Comparison of ENCODE assay signal across 8 cellular contexts in the genomic region with DNA sequence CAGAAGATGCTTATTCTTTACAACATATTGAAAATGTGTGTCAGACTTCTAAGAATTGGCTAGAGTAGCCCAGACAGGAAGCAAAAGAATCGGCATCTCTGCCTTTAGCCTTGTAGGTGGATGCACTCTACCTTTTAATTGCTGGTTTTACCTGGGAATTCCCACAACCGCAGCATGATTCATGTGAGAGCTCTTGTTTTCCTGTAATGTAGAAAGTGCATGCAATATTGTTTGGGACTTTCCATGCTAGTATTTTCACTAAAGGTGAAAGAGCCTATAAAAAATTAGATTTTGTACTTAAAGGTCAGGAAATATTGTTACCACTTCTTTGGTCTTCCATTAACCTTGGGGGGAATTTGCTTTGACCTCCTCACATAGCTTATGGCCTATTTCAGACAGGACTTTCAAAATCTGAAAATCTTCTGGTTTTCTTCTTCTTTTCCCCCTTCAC.
DNase-seq lines count a peak whose midpoint lies in the region; ATAC-seq and TF ChIP-seq lines count a peak whose summit lies in the region.

No MANE protein-coding gene starts in this region.

- intact Hi-C loops in left colon (cut with DNase I, micrococcal nuclease) (no loop called here), thyroid gland (cut with DNase I) (no loop called here), cardiac septum (cut with DNase I) (no loop called here)

- peak; percentile 77 for ATAC-seq in GM18873 (IDR thresholded peaks at IDR 0.05; ENCODE audit: low FRiP score, unreplicated experiment)
- peak; percentile 57 for ATAC-seq in GM21786 (IDR thresholded peaks at IDR 0.05; ENCODE audit: unreplicated experiment)
- peak; percentile 90 for ATAC-seq in left colon
- no peak for ATAC-seq in SK-N-SH treated with all-trans-retinoic acid at 6 μM for 48 hours

- no peak for TF ChIP-seq CTCF in thyroid gland (IDR thresholded peaks at IDR 0.05)
- TF ChIP-seq CTCF in right atrium auricular region (IDR thresholded peaks at IDR 0.05): no peak

- H3K4me3 ChIP-seq in thyroid gland (replicated peaks in 1 of 3) (no peak overlapping the region), right atrium auricular region (no peak overlapping the region)

- H3K4me1 ChIP-seq in thyroid gland: no peaks in the 10 kb centered on the region
- H3K4me1 ChIP-seq in right atrium auricular region: peaks cover 0 to 17% of the 10 kb centered on the region in 2 donors

- no peaks in the 10 kb centered on the region for H3K27me3 ChIP-seq in thyroid gland
- no peaks in the 10 kb centered on the region for H3K27me3 ChIP-seq in right atrium auricular region

- DNase-seq in M059J (ENCODE audit: low read depth) (peak; percentile 36), left colon (no peak), thyroid gland (no peak), right atrium auricular region (ENCODE audit: low spot score) (no peak), cardiac septum (ENCODE audit: low spot score) (no peak)

- 58 to 75% methylated on average over 2 of the region's 2 CpGs for WGBS in thyroid gland, 2 donors

- H3K36me3 ChIP-seq in thyroid gland (no peaks in the 10 kb centered on the region), right atrium auricular region (no peaks in the 10 kb centered on the region)

- no peak for TF ChIP-seq POLR2A in thyroid gland (IDR thresholded peaks at IDR 0.05)

- H3K27ac ChIP-seq in thyroid gland (no peak overlapping the region), right atrium auricular region (no peak overlapping the region)

- no peaks in the 10 kb centered on the region for H3K9me3 ChIP-seq in thyroid gland
- H3K9me3 ChIP-seq in right atrium auricular region: no peaks in the 10 kb centered on the region

TF ChIP-seq in SK-N-SH treated with all-trans-retinoic acid at 6 μM for 48 hours, 23 proteins besides CTCF, POLR2A, EP300 and RAD21:
- TF ChIP-seq TOX (CRISPR knock-in tag; IDR thresholded peaks at IDR 0.05; ENCODE audit: borderline replicate concordance): no peak
- TF ChIP-seq GLIS3 (CRISPR knock-in tag; IDR thresholded peaks at IDR 0.05): no peak
- TF ChIP-seq, protein P1, sequence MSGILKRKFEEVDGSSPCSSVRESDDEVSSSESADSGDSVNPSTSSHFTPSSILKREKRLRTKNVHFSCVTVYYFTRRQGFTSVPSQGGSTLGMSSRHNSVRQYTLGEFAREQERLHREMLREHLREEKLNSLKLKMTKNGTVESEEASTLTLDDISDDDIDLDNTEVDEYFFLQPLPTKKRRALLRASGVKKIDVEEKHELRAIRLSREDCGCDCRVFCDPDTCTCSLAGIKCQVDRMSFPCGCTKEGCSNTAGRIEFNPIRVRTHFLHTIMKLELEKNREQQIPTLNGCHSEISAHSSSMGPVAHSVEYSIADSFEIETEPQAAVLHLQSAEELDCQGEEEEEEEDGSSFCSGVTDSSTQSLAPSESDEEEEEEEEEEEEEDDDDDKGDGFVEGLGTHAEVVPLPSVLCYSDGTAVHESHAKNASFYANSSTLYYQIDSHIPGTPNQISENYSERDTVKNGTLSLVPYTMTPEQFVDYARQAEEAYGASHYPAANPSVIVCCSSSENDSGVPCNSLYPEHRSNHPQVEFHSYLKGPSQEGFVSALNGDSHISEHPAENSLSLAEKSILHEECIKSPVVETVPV (CRISPR knock-in tag; IDR thresholded peaks at IDR 0.05): no peak
- no peak for TF ChIP-seq ARNTL (CRISPR knock-in tag; IDR thresholded peaks at IDR 0.05; ENCODE audit: borderline replicate concordance, low read depth)
- TF ChIP-seq, protein P2, sequence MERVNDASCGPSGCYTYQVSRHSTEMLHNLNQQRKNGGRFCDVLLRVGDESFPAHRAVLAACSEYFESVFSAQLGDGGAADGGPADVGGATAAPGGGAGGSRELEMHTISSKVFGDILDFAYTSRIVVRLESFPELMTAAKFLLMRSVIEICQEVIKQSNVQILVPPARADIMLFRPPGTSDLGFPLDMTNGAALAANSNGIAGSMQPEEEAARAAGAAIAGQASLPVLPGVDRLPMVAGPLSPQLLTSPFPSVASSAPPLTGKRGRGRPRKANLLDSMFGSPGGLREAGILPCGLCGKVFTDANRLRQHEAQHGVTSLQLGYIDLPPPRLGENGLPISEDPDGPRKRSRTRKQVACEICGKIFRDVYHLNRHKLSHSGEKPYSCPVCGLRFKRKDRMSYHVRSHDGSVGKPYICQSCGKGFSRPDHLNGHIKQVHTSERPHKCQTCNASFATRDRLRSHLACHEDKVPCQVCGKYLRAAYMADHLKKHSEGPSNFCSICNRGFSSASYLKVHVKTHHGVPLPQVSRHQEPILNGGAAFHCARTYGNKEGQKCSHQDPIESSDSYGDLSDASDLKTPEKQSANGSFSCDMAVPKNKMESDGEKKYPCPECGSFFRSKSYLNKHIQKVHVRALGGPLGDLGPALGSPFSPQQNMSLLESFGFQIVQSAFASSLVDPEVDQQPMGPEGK (CRISPR knock-in tag; IDR thresholded peaks at IDR 0.05; ENCODE audit: borderline replicate concordance): no peak
- no peak for TF ChIP-seq ZNF565 (CRISPR knock-in tag; conservative IDR thresholded peaks at IDR 0.05; ENCODE audit: low read depth)
- no peak for TF ChIP-seq ZFP3 (CRISPR knock-in tag; IDR thresholded peaks at IDR 0.05)
- no peak for TF ChIP-seq ZNF8 (CRISPR knock-in tag; IDR thresholded peaks at IDR 0.05)
- TF ChIP-seq SNAI2 (CRISPR knock-in tag; IDR thresholded peaks at IDR 0.05): no peak
- no peak for TF ChIP-seq RARB (CRISPR knock-in tag; IDR thresholded peaks at IDR 0.05)
- no peak for TF ChIP-seq BACH2 (CRISPR knock-in tag; IDR thresholded peaks at IDR 0.05; ENCODE audit: borderline replicate concordance)
- no peak for TF ChIP-seq TSHZ2 (CRISPR knock-in tag; IDR thresholded peaks at IDR 0.05)
- TF ChIP-seq CSDC2 (CRISPR knock-in tag; IDR thresholded peaks at IDR 0.05): no peak
- TF ChIP-seq OSR1 (CRISPR knock-in tag; IDR thresholded peaks at IDR 0.05): no peak
- TF ChIP-seq ESRRG (CRISPR knock-in tag; IDR thresholded peaks at IDR 0.05): no peak
- TF ChIP-seq ZC3H10 (CRISPR knock-in tag; IDR thresholded peaks at IDR 0.05): no peak
- TF ChIP-seq ISL1 (CRISPR knock-in tag; IDR thresholded peaks at IDR 0.05): no peak
- TF ChIP-seq ZFP30 (CRISPR knock-in tag; IDR thresholded peaks at IDR 0.05): no peak
